21 cellular contexts compared by ENCODE assay signal in genomic region chr19:39438270-39438934, GRCh38. TPM values are rescaled to one million over a fixed set of nuclear protein-coding genes. Genes with fewer than 3 reads are reported as not detected.
A peak's percentile ranks its signal among the peaks of the same experiment; 100 is the strongest.
DNase-seq lines count a peak whose midpoint lies in the region; ATAC-seq and TF ChIP-seq lines count a peak whose summit lies in the region.
"Had no signal": no experiment of that assay in that cellular context is flagged by ENCODE, and none has a peak within 500 bp of the region (broad histone marks: within the 10 kb centered on the region; RNA-seq: fewer than 3 reads in every experiment).

No MANE protein-coding gene starts in this region.

- H3K27me3 ChIP-seq in mammary epithelial cell (ENCODE audit: insufficient read depth, low read length) (no peaks in the 10 kb centered on the region), lower lobe of right lung (ENCODE audit: low read depth) (peaks cover 4% of the 10 kb centered on the region)
- H3K27me3 ChIP-seq: foreskin keratinocyte, Peyer's patch had no signal

- H3K27me3 Mint-ChIP-seq in CD14-positive monocyte (ENCODE audit: low read depth in 3 of 3) = peaks cover 6 to 15% (median 12%) of the 10 kb centered on the region in 3 donors

- no peak for ATAC-seq in lower lobe of right lung
- ATAC-seq: activated T-cell treated with anti-CD3 and anti-CD28 coated beads, Interleukin-2, amount 50 U/mL, for 72 hours; foreskin keratinocyte; mucosa of descending colon; SK-N-SH treated with all-trans-retinoic acid at 6 μM for 48 hours had no signal

- H3K4me1 ChIP-seq in mammary epithelial cell (ENCODE audit: insufficient read depth, low read length) = peaks cover 11% of the 10 kb centered on the region
- peaks cover 26% of the 10 kb centered on the region for H3K4me1 ChIP-seq in lower lobe of right lung

- H3K9me3 ChIP-seq in mammary epithelial cell (replicated peaks; ENCODE audit: insufficient read depth, low read length) = no peaks in the 10 kb centered on the region
- H3K9me3 ChIP-seq in lower lobe of right lung = no peaks in the 10 kb centered on the region
- H3K9me3 ChIP-seq: mucosa of descending colon, Peyer's patch, prostate gland had no signal

- no TSS peak for BruUV-seq in mammary epithelial cell (replicated peaks; lab: Mats Ljungman, UMichigan)

- in situ Hi-C loops in mammary epithelial cell (cut with MboI; ENCODE audit: low sequenced_read_pairs in 2 of 2) = loop anchor here in 1 of 2 donors (25.0 kb wide), 1 partner anchor 249 kb away; no protein-coding TSS in a partner anchor

- H3K36me3 Mint-ChIP-seq in CD14-positive monocyte = peaks cover 17 to 18% of the 10 kb centered on the region in 2 donors

- H2AFZ ChIP-seq in mammary epithelial cell (ENCODE audit: low read depth, low read length) = no peak overlapping the region

- dilution Hi-C loops in mammary epithelial cell (cut with HindIII; ENCODE audit: low sequenced_read_pairs) = no loop called here

- 73% methylated on average over 9 of the region's 9 CpGs for WGBS in mammary epithelial cell (ENCODE audit: low coverage, missing lambda C conversion rate)

- TF ChIP-seq CTCF in mammary epithelial cell (conservative IDR thresholded peaks at IDR 0.05 in 1 of 2, IDR thresholded peaks at IDR 0.05 in 1 of 2; ENCODE audit: extremely low read depth in 1 of 2, insufficient read depth in 1 of 2, low read depth in 1 of 2, low read length in 2 of 2) (no peak), CD14-positive monocyte (IDR thresholded peaks at IDR 0.05) (no peak), lower lobe of right lung (IDR thresholded peaks at IDR 0.05) (no peak)

- H3K4me1 Mint-ChIP-seq in CD14-positive monocyte = peaks cover 31% of the 10 kb centered on the region

- peaks cover 0 to 2% (median 0%) of the 10 kb centered on the region in 7 donors for H3K9me3 Mint-ChIP-seq in CD14-positive monocyte
- H3K9me3 Mint-ChIP-seq: activated T-cell treated with anti-CD3 and anti-CD28 coated beads, Interleukin-2, amount 50 U/mL, for 72 hours had no signal

- no peak overlapping the region for H3K27ac ChIP-seq in mammary epithelial cell (ENCODE audit: insufficient read depth, low read depth, low read length)
- H3K27ac ChIP-seq in lower lobe of right lung = no peak overlapping the region
- H3K27ac ChIP-seq: coronary artery, foreskin keratinocyte, Peyer's patch, prostate gland had no signal

- peaks cover 24% of the 10 kb centered on the region for H3K79me2 ChIP-seq in mammary epithelial cell (ENCODE audit: insufficient read depth, low read length)

- DNase-seq in EH (ENCODE audit: low read depth) (peak; percentile 67), OCI-M1 (lab: John Stamatoyannopoulos, UW) (peak; percentile 12), mammary epithelial cell (peak; percentile 58), kidney tubule cell (ENCODE audit: low spot score) (peak; percentile 82), CD14-positive monocyte (ENCODE audit: low spot score) (no peak), NCI-H345 (lab: John Stamatoyannopoulos, UW) (no peak), head of caudate nucleus (no peak), lower lobe of right lung (no peak)
- DNase-seq: activated CD4-positive, CD25-positive, alpha-beta regulatory T cell treated with anti-CD3 and anti-CD28 coated beads, Interleukin-2, amount 50 U/mL, for 72 hours; activated naive CD4-positive, alpha-beta T cell treated with anti-CD3 and anti-CD28 coated beads, Interleukin-2, amount 50 U/mL, for 16 hours; activated T-cell treated with anti-CD3 and anti-CD28 coated beads, Interleukin-2, amount 50 U/mL, for 72 hours; DMS79; mucosa of descending colon; NCI-H1105; NCI-H69; Peyer's patch; T1000 had no signal

- H3K36me3 ChIP-seq in mammary epithelial cell (ENCODE audit: insufficient read depth, low read length) (peaks cover 14% of the 10 kb centered on the region), lower lobe of right lung (peaks cover 16% of the 10 kb centered on the region)

- no peak overlapping the region for H3K9ac ChIP-seq in mammary epithelial cell (ENCODE audit: insufficient read depth, low read length)

- no peak overlapping the region for H3K4me2 ChIP-seq in mammary epithelial cell (ENCODE audit: insufficient read depth, low read depth, low read length)

- H3K4me3 Mint-ChIP-seq in CD14-positive monocyte = no peak overlapping the region
- H3K4me3 Mint-ChIP-seq: activated T-cell treated with anti-CD3 and anti-CD28 coated beads, Interleukin-2, amount 50 U/mL, for 72 hours had no signal

- CTCF ChIA-PET in mammary epithelial cell (lab: Charles Lee; ENCODE audit: low non-redundant PET) = interaction anchor here (0.7 kb wide), 1 partner anchor 41 kb away, joined by 8 read pairs; no protein-coding TSS in a partner anchor

- H3K4me3 ChIP-seq in mammary epithelial cell (replicated peaks in 1 of 3; ENCODE audit: insufficient read depth in 1 of 3, low read depth in 2 of 3, low read length in 3 of 3) (no peak overlapping the region), lower lobe of right lung (no peak overlapping the region)
- H3K4me3 ChIP-seq: coronary artery, mucosa of descending colon, Peyer's patch, prostate gland had no signal

- intact Hi-C loops in mammary epithelial cell (cut with micrococcal nuclease) (no loop called here), CD14-positive monocyte (cut with micrococcal nuclease) (loop anchor here (5.0 kb wide), 2 partner anchors 94 to 96 kb away; partner anchors contain the start of genes EID2B (in 1 of the 2) and SAMD4B (in 1 of the 2)), head of caudate nucleus (cut with DNase I) (no loop called here), lower lobe of right lung (cut with DNase I) (no loop called here)

- no peak overlapping the region for H3K27ac Mint-ChIP-seq in CD14-positive monocyte
- H3K27ac Mint-ChIP-seq: activated T-cell treated with anti-CD3 and anti-CD28 coated beads, Interleukin-2, amount 50 U/mL, for 72 hours had no signal

- no peaks in the 10 kb centered on the region for H4K20me1 ChIP-seq in mammary epithelial cell (ENCODE audit: insufficient read depth, low read length)

RNA-seq across cellular contexts. Expression of gene RPS16, which starts 2.7 kb away (rescaled TPM):
- total RNA-seq in mammary epithelial cell (1,000 to 10,000 TPM in 1 of 2 donors, 100 to 1,000 TPM in 1; 361 to 1,710 TPM), lower lobe of right lung (1,586 TPM)
- polyA plus RNA-seq in mammary epithelial cell (3,363 TPM), CD14-positive monocyte (1,000 to 10,000 TPM in 1 of 2 donors, 100 to 1,000 TPM in 1; 689 to 1,038 TPM)
- polyA minus RNA-seq in mammary epithelial cell = 1,696 TPM

RNA-seq across cellular contexts. Expression of gene SUPT5H, which starts 7.0 kb away (rescaled TPM):
- total RNA-seq in mammary epithelial cell = 100 to 1,000 TPM in 1 of 2 donors, 10 to 100 TPM in 1; 66.7 to 120 TPM
- 74.5 TPM for polyA plus RNA-seq in mammary epithelial cell
- polyA minus RNA-seq in mammary epithelial cell = 177 TPM
- 10 to 100 TPM; 43.6 to 50.7 TPM for polyA plus RNA-seq in CD14-positive monocyte
- 108 TPM for total RNA-seq in lower lobe of right lung

RNA-seq across cellular contexts. Expression of gene PLEKHG2, which starts 25.9 kb away (rescaled TPM):
- 10 to 100 TPM; 15.5 to 40.6 TPM for total RNA-seq in mammary epithelial cell
- polyA plus RNA-seq in mammary epithelial cell = 21.9 TPM
- polyA minus RNA-seq in mammary epithelial cell = 10.2 TPM
- 1 to 10 TPM in 1 of 2 donors, under 1 TPM in 1; 0.73 to 1.2 TPM for polyA plus RNA-seq in CD14-positive monocyte
- 24.7 TPM for total RNA-seq in lower lobe of right lung

RNA-seq across cellular contexts. Expression of gene ZFP36, which starts 31.8 kb away (rescaled TPM):
- 100 to 1,000 TPM in 1 of 2 donors, 10 to 100 TPM in 1; 13.3 to 110 TPM for total RNA-seq in mammary epithelial cell
- polyA plus RNA-seq in mammary epithelial cell = 10.4 TPM
- 34.5 TPM for polyA minus RNA-seq in mammary epithelial cell
- polyA plus RNA-seq in CD14-positive monocyte = 100 to 1,000 TPM; 473 to 632 TPM
- 208 TPM for total RNA-seq in lower lobe of right lung

RNA-seq across cellular contexts. Expression of gene TIMM50, which starts 42.2 kb away (rescaled TPM):
- total RNA-seq in mammary epithelial cell (10 to 100 TPM; 36.0 to 96.0 TPM), lower lobe of right lung (44.0 TPM)
- polyA plus RNA-seq in mammary epithelial cell (75.8 TPM), CD14-positive monocyte (10 to 100 TPM; 43.8 to 54.6 TPM)
- 138 TPM for polyA minus RNA-seq in mammary epithelial cell

Comparison
In these comparisons a context has a peak if more than half of its experiments do, and no peak if none do; other contexts are left out.
1. DNase-seq: peak in EH (single experiment), OCI-M1 (single experiment), mammary epithelial cell (single experiment) and kidney tubule cell (single experiment); none in CD14-positive monocyte (single experiment), NCI-H345 (single experiment), head of caudate nucleus (0 of 42) and lower lobe of right lung (single experiment).
2. intact Hi-C loops: an anchor here in CD14-positive monocyte (5.0 kb wide); none called in mammary epithelial cell, head of caudate nucleus and lower lobe of right lung.